19 cellular contexts compared by ENCODE assay signal in genomic region chr10:78555128-78555527, GRCh38.
DNase-seq lines count a peak whose midpoint lies in the region; ATAC-seq and TF ChIP-seq lines count a peak whose summit lies in the region.
"Had no signal": no experiment of that assay in that cellular context is flagged by ENCODE, and none has a peak within 500 bp of the region (broad histone marks: within the 10 kb centered on the region; RNA-seq: fewer than 3 reads in every experiment).

No MANE protein-coding gene starts in this region.

- intact Hi-C loops in mucosa of descending colon (cut with DNase I, micrococcal nuclease): no loop called here

- H2BK5ac ChIP-seq in H9 (ENCODE audit: insufficient read length, low read length): no peak overlapping the region

- H3K23me2 ChIP-seq in H9 (ENCODE audit: insufficient read length, low read depth, low read length, poor library complexity, severe bottlenecking): no peaks in the 10 kb centered on the region

- WGBS in H9 (ENCODE audit: extremely low coverage, insufficient read length, low lambda C conversion rate): no CpG with 5 or more reads among the region's 2 CpGs

- H4K91ac ChIP-seq in H9 (ENCODE audit: insufficient read length, low read depth, low read length): no peak overlapping the region

- H2BK20ac ChIP-seq in H9 (ENCODE audit: low read depth, low read length, poor library complexity, severe bottlenecking): no peak overlapping the region

- no peaks in the 10 kb centered on the region; a peak in 1 of 5 replicates for H3K9me3 Mint-ChIP-seq in H9

- H3K79me1 ChIP-seq in H9 (ENCODE audit: insufficient read depth, low read depth, low read length, poor library complexity, severe bottlenecking): no peaks in the 10 kb centered on the region

- no peak overlapping the region for H2AK5ac ChIP-seq in H9 (ENCODE audit: insufficient read length, low read length)

- no peak overlapping the region for H3K23ac ChIP-seq in H9 (ENCODE audit: insufficient read length, low read depth, low read length)

- no peak overlapping the region for H3K9ac ChIP-seq in H9 (ENCODE audit: extremely low read depth, insufficient read length, low read length)
- H3K9ac ChIP-seq: BLaER1 treated with 17β-estradiol and CSF1 and Interleukin-3, amounts not matched to agents 10 nM and 100 nM had no signal

- H2BK12ac ChIP-seq in H9 (ENCODE audit: insufficient read length, low read depth, low read length): no peak overlapping the region

- H3K79me2 ChIP-seq in H9 (ENCODE audit: insufficient read depth, low read length): no peaks in the 10 kb centered on the region

- no peaks in the 10 kb centered on the region for H3K36me3 Mint-ChIP-seq in H9 (ENCODE audit: insufficient read depth in 1 of 3, low read depth in 3 of 3)
- H3K36me3 Mint-ChIP-seq: CD14-positive monocyte; CD8-positive, alpha-beta memory T cell had no signal

- H3K18ac ChIP-seq in H9 (ENCODE audit: insufficient read length, low read depth, low read length): no peak overlapping the region

- no peak overlapping the region for H4K5ac ChIP-seq in H9 (ENCODE audit: insufficient read length, low read depth, low read length)

- no peak overlapping the region for H2AFZ ChIP-seq in H9 (ENCODE audit: low read length)

- no peak overlapping the region for H4K8ac ChIP-seq in H9 (replicated peaks; ENCODE audit: insufficient read length, low read depth, low read length)

- TF ChIP-seq CTCF in mucosa of descending colon (IDR thresholded peaks at IDR 0.05) (no peak), H9 (conservative IDR thresholded peaks at IDR 0.05) (no peak)

- no peaks in the 10 kb centered on the region for H3K27me3 ChIP-seq in H9 (ENCODE audit: insufficient read depth, low read length)
- H3K27me3 ChIP-seq: BE2C; BLaER1 treated with 17β-estradiol and CSF1 and Interleukin-3, amounts not matched to agents 10 nM and 100 nM had no signal

- no peaks in the 10 kb centered on the region for H3K36me3 ChIP-seq in mucosa of descending colon (ENCODE audit: low read depth)
- H3K36me3 ChIP-seq: BE2C; BLaER1 treated with 17β-estradiol and CSF1 and Interleukin-3, amounts not matched to agents 10 nM and 100 nM had no signal

- H3K56ac ChIP-seq in H9 (ENCODE audit: insufficient read length, low read depth, low read length): no peak overlapping the region

- H3K4me1 ChIP-seq in mucosa of descending colon (ENCODE audit: low read depth) (no peaks in the 10 kb centered on the region), H9 (ENCODE audit: insufficient read depth, low read length) (peaks cover 24% of the 10 kb centered on the region)
- H3K4me1 ChIP-seq: A549 had no signal

- no peak overlapping the region for H3K4me3 ChIP-seq in mucosa of descending colon
- H3K4me3 ChIP-seq: A549; BLaER1 treated with 17β-estradiol and CSF1 and Interleukin-3, amounts not matched to agents 10 nM and 100 nM had no signal

- H3K27me3 Mint-ChIP-seq in H9 (ENCODE audit: low read depth): peaks cover 15% of the 10 kb centered on the region
- H3K27me3 Mint-ChIP-seq: CD4-positive, alpha-beta T cell had no signal

- H3K14ac ChIP-seq in H9 (ENCODE audit: insufficient read depth, low read length): no peak overlapping the region

- no peak overlapping the region for H3K4me3 Mint-ChIP-seq in H9
- H3K4me3 Mint-ChIP-seq: CD14-positive monocyte; CD4-positive, alpha-beta T cell; CD8-positive, alpha-beta memory T cell had no signal

- ATAC-seq in left lobe of liver (peak; percentile 28), mucosa of descending colon (peak; percentile 29)
- ATAC-seq: A549 had no signal

- H3K4me1 Mint-ChIP-seq in H9: peaks cover 48 to 58% of the 10 kb centered on the region in 2 experiments
- H3K4me1 Mint-ChIP-seq: CD8-positive, alpha-beta memory T cell had no signal

- no peak overlapping the region for H3K4me2 ChIP-seq in H9 (ENCODE audit: insufficient read depth, insufficient read length, low read length)
- H3K4me2 ChIP-seq: A549; BLaER1 treated with 17β-estradiol and CSF1 and Interleukin-3, amounts not matched to agents 10 nM and 100 nM had no signal

- no peak overlapping the region for H3T11ph ChIP-seq in H9 (ENCODE audit: low read length)

- H2BK15ac ChIP-seq in H9 (ENCODE audit: low read depth, low read length): no peak overlapping the region

- no peak overlapping the region for H2BK120ac ChIP-seq in H9 (ENCODE audit: low read depth, low read length, poor library complexity, severe bottlenecking)

- H3K9me3 ChIP-seq in mucosa of descending colon (no peaks in the 10 kb centered on the region), H9 (ENCODE audit: control insufficient read depth, low read depth, low read length) (no peaks in the 10 kb centered on the region)
- H3K9me3 ChIP-seq: A549, BE2C had no signal

- peak; percentile 9 for DNase-seq in DMS53 treated with DMSO at 0.1 percent for 48 hours (lab: John Stamatoyannopoulos, UW; ENCODE audit: unreplicated experiment)
- DNase-seq in left lobe of liver (ENCODE audit: low spot score): no peak
- DNase-seq in mucosa of descending colon: no peak
- DNase-seq in NCI-H2227 treated with DMSO at 0.1 percent for 48 hours (lab: John Stamatoyannopoulos, UW): no peak
- no peak for DNase-seq in H9
- DNase-seq in activated gamma-delta T cell treated with Interleukin-2 at 50 U/mL for 16 hours: no peak
- DNase-seq: 8988T; ACHN; AML-193; BE2C; CD4-positive, alpha-beta T cell; CD8-positive, alpha-beta memory T cell; DMS 273 treated with DMSO at 0.1 percent for 48 hours; DND-41; GOT3; HCEC 1CT had no signal

- H3K4ac ChIP-seq in H9 (ENCODE audit: low read depth, low read length): no peak overlapping the region

- no peaks in the 10 kb centered on the region for H4K20me1 ChIP-seq in H9 (ENCODE audit: control insufficient read depth, insufficient read depth, insufficient read length)
- H4K20me1 ChIP-seq: BLaER1 treated with 17β-estradiol and CSF1 and Interleukin-3, amounts not matched to agents 10 nM and 100 nM had no signal

- H3K27ac Mint-ChIP-seq in H9: no peak overlapping the region
- H3K27ac Mint-ChIP-seq: CD14-positive monocyte; CD4-positive, alpha-beta T cell; CD8-positive, alpha-beta memory T cell had no signal

- no peak overlapping the region for H3K27ac ChIP-seq in H9 (ENCODE audit: insufficient read length, low read depth, low read length)
- H3K27ac ChIP-seq: A549; BLaER1 treated with 17β-estradiol and CSF1 and Interleukin-3, amounts not matched to agents 10 nM and 100 nM had no signal
